28 cellular contexts compared by ENCODE assay signal in genomic region chr16:5581963-5582362, GRCh38.
"Had no signal": no experiment of that assay in that cellular context is flagged by ENCODE, and none has a peak within 500 bp of the region (broad histone marks: within the 10 kb centered on the region; RNA-seq: fewer than 3 reads in every experiment).

No MANE protein-coding gene starts in this region.

- H3K4me3 ChIP-seq: adrenal gland, SK-N-MC had no signal

- H3K36me3 ChIP-seq: adrenal gland had no signal

- DNase-seq: activated CD4-positive, alpha-beta memory T cell treated with anti-CD3 and anti-CD28 coated beads, Interleukin-2, amount 10 ng/mL, durations not matched to agents 7 days and 5 days; activated CD4-positive, alpha-beta T cell treated with anti-CD3 and anti-CD28 coated beads for 36 hours; activated CD4-positive, alpha-beta T cell treated with anti-CD3 and anti-CD28 coated beads, Interleukin-2, amount 50 U/mL, for 1 hour; activated CD8-positive, alpha-beta memory T cell treated with anti-CD3 and anti-CD28 coated beads, Interleukin-2, amount 50 U/mL, for 4 hours; activated naive CD4-positive, alpha-beta T cell treated with anti-CD3 and anti-CD28 coated beads, Interleukin-2, amount 50 U/mL, for 16 hours; activated naive CD8-positive, alpha-beta T cell treated with anti-CD3 and anti-CD28 coated beads, Interleukin-2, amount 10 ng/mL, durations not matched to agents 7 days and 5 days; activated T-cell treated with anti-CD3 and anti-CD28 coated beads, Interleukin-2, amount 50 U/mL, for 72 hours; adrenal gland; anterior cingulate cortex; cerebellar nuclear complex; NCI-H1048; NCI-H146; NCI-H187 treated with DMSO at 0.1 percent for 48 hours; NCI-H2081 treated with DMSO at 0.1 percent for 48 hours; NCI-H2171; NCI-H226; NCI-H526; NCI-H774; NK-92 treated with Interleukin-12 subunit alpha and Interleukin-12 subunit beta, amount 100 ng/mL, for 24 hours; OCI-M1; RPMI8226; T-cell; T-helper 2 cell; T1000 had no signal

- H3K27me3 ChIP-seq: adrenal gland had no signal

- H3K36me3 Mint-ChIP-seq: activated naive CD8-positive, alpha-beta T cell treated with anti-CD3 and anti-CD28 coated beads, Interleukin-2, amount 10 ng/mL, durations not matched to agents 7 days and 5 days; T-cell had no signal

- H3K4me1 ChIP-seq: adrenal gland had no signal

- H3K27ac ChIP-seq: adrenal gland, SK-N-MC, VCaP had no signal

- H3K27ac Mint-ChIP-seq: activated CD4-positive, alpha-beta memory T cell treated with anti-CD3 and anti-CD28 coated beads, Interleukin-2, amount 10 ng/mL, durations not matched to agents 7 days and 5 days; activated CD4-positive, alpha-beta T cell treated with anti-CD3 and anti-CD28 coated beads for 36 hours; activated naive CD8-positive, alpha-beta T cell treated with anti-CD3 and anti-CD28 coated beads, Interleukin-2, amount 10 ng/mL, durations not matched to agents 7 days and 5 days; activated T-cell treated with anti-CD3 and anti-CD28 coated beads, Interleukin-2, amount 50 U/mL, for 72 hours; activated T-helper 2 cell treated with anti-CD3 and anti-CD28 coated beads, Interferon-gamma antibody, Interleukin-2, Interleukin-4, amounts not matched to agents 10 μg/mL and 5 μg/mL and 100 μg/mL, durations not matched to agents 14 hours and 24 hours and 36 hours; T-cell had no signal

- H3K27me3 Mint-ChIP-seq: activated CD4-positive, alpha-beta memory T cell treated with anti-CD3 and anti-CD28 coated beads, Interleukin-2, amount 10 ng/mL, durations not matched to agents 7 days and 5 days; activated naive CD8-positive, alpha-beta T cell treated with anti-CD3 and anti-CD28 coated beads, Interleukin-2, amount 10 ng/mL, durations not matched to agents 7 days and 5 days had no signal

- H3K4me3 Mint-ChIP-seq: activated CD4-positive, alpha-beta memory T cell treated with anti-CD3 and anti-CD28 coated beads, Interleukin-2, amount 10 ng/mL, durations not matched to agents 7 days and 5 days; activated CD4-positive, alpha-beta T cell treated with anti-CD3 and anti-CD28 coated beads for 36 hours; activated naive CD8-positive, alpha-beta T cell treated with anti-CD3 and anti-CD28 coated beads, Interleukin-2, amount 10 ng/mL, durations not matched to agents 7 days and 5 days; activated T-cell treated with anti-CD3 and anti-CD28 coated beads, Interleukin-2, amount 50 U/mL, for 72 hours; T-cell had no signal

- FAIRE-seq: TTC549 had no signal

- H3K9me3 Mint-ChIP-seq: activated naive CD8-positive, alpha-beta T cell treated with anti-CD3 and anti-CD28 coated beads, Interleukin-2, amount 10 ng/mL, durations not matched to agents 7 days and 5 days had no signal

- H3K9me3 ChIP-seq: adrenal gland had no signal

- H3K4me1 Mint-ChIP-seq: activated CD4-positive, alpha-beta memory T cell treated with anti-CD3 and anti-CD28 coated beads, Interleukin-2, amount 10 ng/mL, durations not matched to agents 7 days and 5 days; activated CD4-positive, alpha-beta T cell treated with anti-CD3 and anti-CD28 coated beads for 36 hours; activated naive CD8-positive, alpha-beta T cell treated with anti-CD3 and anti-CD28 coated beads, Interleukin-2, amount 10 ng/mL, durations not matched to agents 7 days and 5 days; T-cell had no signal
